Comparison of ENCODE assay signal across 1 cellular context in the genomic region with DNA sequence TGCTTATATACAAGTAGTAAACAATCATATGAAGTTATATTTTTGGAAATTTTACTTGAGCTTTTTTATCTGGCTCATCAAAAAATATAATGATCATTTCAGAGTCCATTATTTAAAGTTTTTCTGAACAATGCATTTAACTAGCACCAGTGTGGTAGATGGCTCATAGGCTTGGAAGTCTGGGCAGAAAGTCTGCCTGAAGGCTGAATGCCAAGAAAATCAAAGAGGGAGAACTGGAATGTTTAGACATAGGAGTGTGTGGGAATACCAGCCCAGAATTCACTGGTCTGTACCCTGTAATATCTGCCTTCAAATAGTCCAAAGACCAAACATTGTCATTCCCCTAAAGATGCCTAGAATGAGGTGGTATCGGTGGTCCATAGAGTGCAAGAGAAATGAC.
TF ChIP-seq lines count a peak whose summit lies in the region.

No MANE protein-coding gene starts in this region.

TF ChIP-seq in SK-N-SH, 30 proteins besides CTCF, POLR2A, EP300 and RAD21 (continued from another document):
- no peak for TF ChIP-seq GABPA (IDR thresholded peaks at IDR 0.05; ENCODE audit: low read depth)
- no peak for TF ChIP-seq FOXM1 (IDR thresholded peaks at IDR 0.05; ENCODE audit: low read depth)
